In genomic region chr9:106583751-106584150, GRCh38 we compare ENCODE assay signal across 13 cellular contexts.
"Had no signal": no experiment of that assay in that cellular context is flagged by ENCODE, and none has a peak within 500 bp of the region (broad histone marks: within the 10 kb centered on the region; RNA-seq: fewer than 3 reads in every experiment).

No MANE protein-coding gene starts in this region.

- H3K36me3 ChIP-seq: adrenal gland, upper lobe of right lung had no signal

- H3K4me1 ChIP-seq: adrenal gland, upper lobe of right lung had no signal

- H3K4me3 ChIP-seq: adrenal gland, upper lobe of right lung had no signal

- H3K27ac ChIP-seq: adrenal gland, upper lobe of right lung had no signal

- H3K9me3 ChIP-seq: adrenal gland, upper lobe of right lung had no signal

- ATAC-seq: natural killer cell, T-helper 17 cell, upper lobe of right lung had no signal

- H3K27me3 ChIP-seq: adrenal gland, upper lobe of right lung had no signal

- DNase-seq: activated CD4-positive, alpha-beta T cell treated with anti-CD3 and anti-CD28 coated beads, Interleukin-2, amount 50 U/mL, for 1 hour; activated naive CD4-positive, alpha-beta T cell treated with anti-CD3 and anti-CD28 coated beads, Interleukin-2, amount 50 U/mL, for 16 hours; activated T-cell treated with anti-CD3 and anti-CD28 coated beads for 4 hours; adrenal gland; cerebellar nuclear complex; dermis blood vessel endothelial cell; glutamatergic neuron; immature natural killer cell; natural killer cell; occipital lobe; stimulated activated CD4-positive, alpha-beta T cell treated with anti-CD3 and anti-CD28 coated beads, Interleukin-4, amount 100 ng/mL, for 24 hours; T-helper 17 cell; upper lobe of right lung had no signal
